12 cellular contexts compared by ENCODE assay signal in the genomic region with DNA sequence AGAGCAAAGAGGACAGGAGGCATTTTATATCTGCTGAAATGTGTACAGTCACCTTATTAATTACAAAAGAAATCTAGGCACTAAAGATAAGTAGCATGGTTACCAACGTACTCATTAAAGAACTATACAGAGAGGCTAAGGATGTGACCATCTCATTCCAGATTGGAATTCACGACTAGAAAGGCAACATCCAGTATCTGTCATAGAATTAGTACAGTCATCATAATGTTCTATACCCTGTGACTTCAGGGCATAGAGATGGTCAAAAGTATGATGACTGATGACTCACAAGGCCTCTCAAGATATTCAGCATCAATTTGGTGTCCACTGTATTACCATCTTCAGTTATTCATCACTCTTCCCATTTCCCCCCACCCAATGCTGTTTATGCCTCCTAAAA.
A peak's percentile ranks its signal among the peaks of the same experiment; 100 is the strongest.
DNase-seq lines count a peak whose midpoint lies in the region; FAIRE-seq and TF ChIP-seq lines count a peak whose summit lies in the region.
"Had no signal": no experiment of that assay in that cellular context is flagged by ENCODE, and none has a peak within 500 bp of the region (broad histone marks: within the 10 kb centered on the region; RNA-seq: fewer than 3 reads in every experiment).

No MANE protein-coding gene starts in this region.

- DNase-seq in Caki2 (ENCODE audit: low read depth), result peak; percentile 54
- no peak for DNase-seq in GM12891 (ENCODE audit: insufficient read length, low spot score)
- peak; percentile 52 for DNase-seq in RPMI7951 (ENCODE audit: low read depth)
- DNase-seq in keratinocyte (ENCODE audit: low read depth, low spot score), result no peak
- DNase-seq in tibial nerve (ENCODE audit: low spot score in 2 of 2), result no peak
- no peak for DNase-seq in DMS79 (lab: John Stamatoyannopoulos, UW)
- no peak for DNase-seq in ecto neural progenitor cell (ENCODE audit: low spot score)
- DNase-seq: esophagus squamous epithelium, NCI-H510A had no signal

- H3K36me3 ChIP-seq in keratinocyte (ENCODE audit: control insufficient read depth in 2 of 2, extremely low read depth in 1 of 2, insufficient read depth in 2 of 2, low read length in 2 of 2), result no peaks in the 10 kb centered on the region
- H3K36me3 ChIP-seq in tibial nerve, result no peaks in the 10 kb centered on the region
- H3K36me3 ChIP-seq: esophagus squamous epithelium, suprapubic skin had no signal

- no peaks in the 10 kb centered on the region for H3K27me3 ChIP-seq in keratinocyte (ENCODE audit: control insufficient read depth, extremely low read depth, insufficient read depth, low read length)
- H3K27me3 ChIP-seq in tibial nerve, result no peaks in the 10 kb centered on the region
- H3K27me3 ChIP-seq: esophagus squamous epithelium, suprapubic skin had no signal

- no peak overlapping the region for H3K4me2 ChIP-seq in keratinocyte (ENCODE audit: control insufficient read depth, extremely low read depth, insufficient read depth, low read depth, low read length)

- WGBS in tibial nerve, 2 donors, result 87 to 89% methylated on average over 2 of the region's 2 CpGs

- H3K4me3 ChIP-seq in keratinocyte (ENCODE audit: control insufficient read depth in 2 of 3, extremely low read depth in 1 of 3, insufficient read depth in 2 of 3, low read depth in 1 of 3, low read length in 3 of 3) (no peak overlapping the region), tibial nerve (no peak overlapping the region)
- H3K4me3 ChIP-seq: esophagus squamous epithelium, suprapubic skin had no signal

- TF ChIP-seq EP300 in tibial nerve (IDR thresholded peaks at IDR 0.05), result no peak

- TF ChIP-seq POLR2A in GM12891 (IDR thresholded peaks at IDR 0.05; ENCODE audit: low read depth, low read length) (peak; percentile 37; the same call in 1 of the 2 replicates), tibial nerve (IDR thresholded peaks at IDR 0.05) (no peak)

- no peaks in the 10 kb centered on the region for H4K20me1 ChIP-seq in keratinocyte (ENCODE audit: control insufficient read depth, extremely low read depth, insufficient read depth, low read length)

- H2AFZ ChIP-seq in keratinocyte (ENCODE audit: control insufficient read depth, low read length), result no peak overlapping the region

- H3K9me3 ChIP-seq in keratinocyte (ENCODE audit: control insufficient read depth, low read depth, low read length), result no peaks in the 10 kb centered on the region
- no peaks in the 10 kb centered on the region for H3K9me3 ChIP-seq in tibial nerve
- H3K9me3 ChIP-seq: esophagus squamous epithelium, suprapubic skin had no signal

- FAIRE-seq in GM12891 (lab: Jason Lieb, UNC) (peak; percentile 87), keratinocyte (lab: Jason Lieb, UNC) (peak; percentile 61)
- FAIRE-seq: TTC549 had no signal

- peaks cover under 1% of the 10 kb centered on the region for H3K4me1 ChIP-seq in keratinocyte (ENCODE audit: control insufficient read depth, extremely low read depth, insufficient read depth, low read length)
- peaks cover 7 to 36% (median 18%) of the 10 kb centered on the region in 4 donors for H3K4me1 ChIP-seq in tibial nerve

- H3K27ac ChIP-seq in keratinocyte (ENCODE audit: control insufficient read depth, insufficient read depth, low read length), result no peak overlapping the region
- peak overlapping the region in 1 of 4 donors; percentile 16 for H3K27ac ChIP-seq in tibial nerve
- H3K27ac ChIP-seq: esophagus squamous epithelium, RWPE1, suprapubic skin had no signal

- H3K9me1 ChIP-seq in keratinocyte (ENCODE audit: control insufficient read depth, extremely low read depth, insufficient read depth, low read length), result no peaks in the 10 kb centered on the region

- no peak overlapping the region for H3K9ac ChIP-seq in keratinocyte (ENCODE audit: control insufficient read depth, extremely low read depth, insufficient read depth, low read length)

- no peaks in the 10 kb centered on the region for H3K79me2 ChIP-seq in keratinocyte (ENCODE audit: control insufficient read depth, insufficient read depth, low read length)

- in situ Hi-C loops in Caki2 (cut with HindIII; ENCODE audit: low pct_unique_long_range_greater_than_20kb, low sequenced_read_pairs), result no loop called here

- dilution Hi-C loops in keratinocyte (cut with MboI; ENCODE audit: extremely low pct_ligation_motif_present, low sequenced_read_pairs), result no loop called here

- TF ChIP-seq CTCF in keratinocyte (optimal IDR thresholded peaks at IDR 0.05 in 1 of 3, IDR thresholded peaks at IDR 0.05 in 1 of 3, conservative IDR thresholded peaks at IDR 0.05 in 1 of 3; ENCODE audit: extremely low read depth in 1 of 3, insufficient read depth in 2 of 3, low read length in 3 of 3) (no peak), tibial nerve (IDR thresholded peaks at IDR 0.05) (no peak)

TF ChIP-seq in GM12891, 5 proteins besides CTCF, POLR2A, EP300 and RAD21:
- TF ChIP-seq POLR2AphosphoS5 (IDR thresholded peaks at IDR 0.05; ENCODE audit: low read depth, low read length), result no peak; the same call in 1 of the 2 replicates

Comparison
In these comparisons a context has a peak if more than half of its experiments do, and no peak if none do; other contexts are left out.
1. DNase-seq: peak in Caki2 (single experiment) and RPMI7951 (single experiment); none in GM12891 (single experiment), keratinocyte (single experiment), tibial nerve (0 of 2), DMS79 (single experiment) and ecto neural progenitor cell (single experiment).